Comparison of ENCODE assay signal across 22 cellular contexts in the genomic region with DNA sequence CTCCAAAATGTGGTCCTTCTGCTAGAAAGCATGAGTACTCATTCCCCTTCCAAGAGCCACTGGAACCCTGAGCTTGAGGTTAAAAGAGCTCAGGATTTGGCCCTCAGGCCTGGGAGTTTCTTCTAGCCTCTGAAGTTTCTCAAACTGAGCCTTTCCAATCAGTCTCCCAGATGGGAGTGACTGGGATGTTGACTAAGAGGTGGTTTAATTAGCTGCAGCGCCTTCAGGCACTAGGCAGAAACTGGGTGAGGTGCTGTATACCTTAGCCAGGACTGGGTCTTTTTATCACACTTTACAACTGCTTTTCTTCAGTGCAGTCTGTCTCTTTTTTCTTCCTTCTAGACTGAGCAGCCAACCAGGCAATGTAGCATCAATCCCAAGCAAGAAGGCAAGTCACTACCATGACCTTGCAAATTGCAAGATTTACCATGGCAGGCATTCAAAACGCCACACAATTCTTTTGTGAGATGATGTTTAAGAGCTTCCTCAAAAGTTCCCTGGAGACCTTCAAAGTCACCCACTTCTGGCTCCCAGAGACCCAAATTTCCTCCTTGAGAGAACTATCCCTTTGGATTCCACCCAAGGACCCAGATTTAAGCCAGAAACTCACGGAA.
"Had no signal": no experiment of that assay in that cellular context is flagged by ENCODE, and none has a peak within 500 bp of the region (broad histone marks: within the 10 kb centered on the region; RNA-seq: fewer than 3 reads in every experiment).

No MANE protein-coding gene starts in this region.

- DNase-seq: activated B cell treated with CpG ODN at 0.5 μM for 24 hours; activated CD4-positive, alpha-beta T cell treated with anti-CD3 and anti-CD28 coated beads for 36 hours; activated CD4-positive, alpha-beta T cell treated with anti-CD3 and anti-CD28 coated beads, Interleukin-2, amount 50 U/mL, for 4 hours; activated CD8-positive, alpha-beta memory T cell treated with anti-CD3 and anti-CD28 coated beads for 24 hours; activated CD8-positive, alpha-beta memory T cell treated with anti-CD3 and anti-CD28 coated beads, Interleukin-2, amount 50 U/mL, for 4 hours; activated naive CD4-positive, alpha-beta T cell treated with Interleukin-2 at 50 U/mL for 16 hours; activated naive CD8-positive, alpha-beta T cell treated with anti-CD3 and anti-CD28 coated beads for 36 hours; activated T-cell treated with anti-CD3 and anti-CD28 coated beads, Interleukin-2, amount 50 U/mL, for 24 hours; cortex of kidney; head of caudate nucleus; hypothalamus; left cardiac atrium; naive thymus-derived CD8-positive, alpha-beta T cell; stimulated activated CD4-positive, alpha-beta T cell treated with anti-CD3 and anti-CD28 coated beads, Interleukin-12 subunit alpha, Interleukin-12 subunit beta, amount 100 ng/mL, for 4 hours; stimulated activated CD4-positive, alpha-beta T cell treated with anti-CD3 and anti-CD28 coated beads, Interleukin-4, amount 100 ng/mL, for 4 hours; stimulated activated naive CD8-positive, alpha-beta T cell treated with anti-CD3 and anti-CD28 coated beads, Interleukin-15, Interleukin-2, amounts not matched to agents 100 U/mL and 50 U/mL, for 24 hours; T1000; tibial artery had no signal

- H3K27ac Mint-ChIP-seq: activated B cell treated with CpG ODN at 0.5 μM for 24 hours; activated CD4-positive, alpha-beta T cell treated with anti-CD3 and anti-CD28 coated beads for 36 hours; activated naive CD8-positive, alpha-beta T cell treated with anti-CD3 and anti-CD28 coated beads for 36 hours; activated T-cell treated with anti-CD3 and anti-CD28 coated beads, Interleukin-2, amount 50 U/mL, for 24 hours; activated T-helper 2 cell treated with anti-CD3 and anti-CD28 coated beads, Interferon-gamma antibody, Interleukin-2, Interleukin-4, amounts not matched to agents 10 μg/mL and 5 μg/mL and 100 μg/mL, durations not matched to agents 14 hours and 24 hours and 36 hours; neural progenitor cell; T-helper 1 cell treated with Interleukin-12 subunit alpha and Interleukin-12 subunit beta and Interleukin-4 antibody, amounts not matched to agents 30 μg/mL and 1 μg/mL, for 36 hours had no signal

- H3K4me2 ChIP-seq: neural progenitor cell had no signal

- H3K27ac ChIP-seq: cardiac muscle cell, neural progenitor cell, tibial artery had no signal

- H3K36me3 ChIP-seq: cardiac muscle cell, neural progenitor cell, tibial artery had no signal

- H3K4me3 Mint-ChIP-seq: activated B cell treated with CpG ODN at 0.5 μM for 24 hours; activated CD4-positive, alpha-beta T cell treated with anti-CD3 and anti-CD28 coated beads for 36 hours; activated naive CD8-positive, alpha-beta T cell treated with anti-CD3 and anti-CD28 coated beads for 36 hours; activated T-cell treated with anti-CD3 and anti-CD28 coated beads, Interleukin-2, amount 50 U/mL, for 24 hours; naive thymus-derived CD8-positive, alpha-beta T cell; neural progenitor cell; T-helper 1 cell treated with Interleukin-12 subunit alpha and Interleukin-12 subunit beta and Interleukin-4 antibody, amounts not matched to agents 30 μg/mL and 1 μg/mL, for 36 hours had no signal

- ATAC-seq: activated CD4-positive, alpha-beta T cell treated with anti-CD3 and anti-CD28 coated beads for 36 hours; left cardiac atrium; naive thymus-derived CD8-positive, alpha-beta T cell; stimulated activated naive CD8-positive, alpha-beta T cell treated with anti-CD3 and anti-CD28 coated beads, Interleukin-15, Interleukin-2, amounts not matched to agents 100 U/mL and 50 U/mL, for 24 hours had no signal

- H3K4me1 ChIP-seq: neural progenitor cell had no signal

- H3K9me3 ChIP-seq: tibial artery had no signal

- H3K27me3 Mint-ChIP-seq: activated B cell treated with CpG ODN at 0.5 μM for 24 hours; activated CD4-positive, alpha-beta T cell treated with anti-CD3 and anti-CD28 coated beads for 36 hours; activated naive CD8-positive, alpha-beta T cell treated with anti-CD3 and anti-CD28 coated beads for 36 hours; activated T-cell treated with anti-CD3 and anti-CD28 coated beads, Interleukin-2, amount 50 U/mL, for 24 hours; naive thymus-derived CD8-positive, alpha-beta T cell had no signal

- H3K4me3 ChIP-seq: cardiac muscle cell, neural progenitor cell, tibial artery had no signal

- H3K27me3 ChIP-seq: cardiac muscle cell, neural progenitor cell, tibial artery had no signal

- H2AFZ ChIP-seq: neural progenitor cell had no signal

- H3K9me3 Mint-ChIP-seq: activated B cell treated with CpG ODN at 0.5 μM for 24 hours; activated T-helper 2 cell treated with anti-CD3 and anti-CD28 coated beads, Interferon-gamma antibody, Interleukin-2, Interleukin-4, amounts not matched to agents 10 μg/mL and 5 μg/mL and 100 μg/mL, durations not matched to agents 14 hours and 24 hours and 36 hours; neural progenitor cell; T-helper 1 cell treated with Interleukin-12 subunit alpha and Interleukin-12 subunit beta and Interleukin-4 antibody, amounts not matched to agents 30 μg/mL and 1 μg/mL, for 36 hours had no signal

- H3K36me3 Mint-ChIP-seq: activated naive CD8-positive, alpha-beta T cell treated with anti-CD3 and anti-CD28 coated beads for 36 hours; neural progenitor cell had no signal
